25 cellular contexts compared by ENCODE assay signal in genomic region chr13:65454403-65454802, GRCh38.
"Had no signal": no experiment of that assay in that cellular context is flagged by ENCODE, and none has a peak within 500 bp of the region (broad histone marks: within the 10 kb centered on the region; RNA-seq: fewer than 3 reads in every experiment).

No MANE protein-coding gene starts in this region.

- ATAC-seq: esophagus mucosa; heart right ventricle; left cardiac atrium; left lung; naive thymus-derived CD8-positive, alpha-beta T cell; stimulated activated memory B cell treated with anti-CD40 and anti-IgM and Interleukin-4, amounts not matched to agents 10 μg/mL and 1 μg/mL and 100 μg/mL, for 72 hours; stimulated activated naive CD8-positive, alpha-beta T cell treated with anti-CD3 and anti-CD28 coated beads, Interleukin-15, Interleukin-2, amounts not matched to agents 100 U/mL and 50 U/mL, for 24 hours had no signal

- H3K4me3 ChIP-seq: dorsolateral prefrontal cortex, heart right ventricle, left lung, prostate gland, right atrium auricular region, sigmoid colon, testis, tibial artery had no signal

- FAIRE-seq: islet of Langerhans had no signal

- H3K4me1 ChIP-seq: heart right ventricle, left lung, prostate gland, right atrium auricular region, sigmoid colon, testis, tibial artery had no signal

- H3K27me3 ChIP-seq: dorsolateral prefrontal cortex, heart right ventricle, left lung, right atrium auricular region, sigmoid colon, testis, tibial artery had no signal

- H3K36me3 ChIP-seq: heart right ventricle, left lung, prostate gland, right atrium auricular region, sigmoid colon, tibial artery had no signal

- H3K27ac ChIP-seq: dorsolateral prefrontal cortex, epithelial cell of prostate, heart right ventricle, left lung, prostate gland, right atrium auricular region, sigmoid colon, testis, tibial artery had no signal

- DNase-seq: cortex of kidney; dorsolateral prefrontal cortex; effector CD4-positive, alpha-beta T cell; foreskin fibroblast; glutamatergic neuron; heart right ventricle; hippocampal formation; left cardiac atrium; left lung; mesendoderm; naive thymus-derived CD8-positive, alpha-beta T cell; nephron progenitor cell; nucleus accumbens; sigmoid colon; stimulated activated CD4-positive, alpha-beta T cell treated with anti-CD3 and anti-CD28 coated beads, Interleukin-4, amount 100 ng/mL, for 4 hours; stimulated activated naive CD8-positive, alpha-beta T cell treated with anti-CD3 and anti-CD28 coated beads, Interleukin-15, Interleukin-2, amounts not matched to agents 100 U/mL and 50 U/mL, for 24 hours; substantia nigra; testis; tibial artery had no signal

- H3K9me3 ChIP-seq: heart right ventricle, prostate gland, right atrium auricular region, testis, tibial artery had no signal
